12 cellular contexts compared by ENCODE assay signal in the genomic region with DNA sequence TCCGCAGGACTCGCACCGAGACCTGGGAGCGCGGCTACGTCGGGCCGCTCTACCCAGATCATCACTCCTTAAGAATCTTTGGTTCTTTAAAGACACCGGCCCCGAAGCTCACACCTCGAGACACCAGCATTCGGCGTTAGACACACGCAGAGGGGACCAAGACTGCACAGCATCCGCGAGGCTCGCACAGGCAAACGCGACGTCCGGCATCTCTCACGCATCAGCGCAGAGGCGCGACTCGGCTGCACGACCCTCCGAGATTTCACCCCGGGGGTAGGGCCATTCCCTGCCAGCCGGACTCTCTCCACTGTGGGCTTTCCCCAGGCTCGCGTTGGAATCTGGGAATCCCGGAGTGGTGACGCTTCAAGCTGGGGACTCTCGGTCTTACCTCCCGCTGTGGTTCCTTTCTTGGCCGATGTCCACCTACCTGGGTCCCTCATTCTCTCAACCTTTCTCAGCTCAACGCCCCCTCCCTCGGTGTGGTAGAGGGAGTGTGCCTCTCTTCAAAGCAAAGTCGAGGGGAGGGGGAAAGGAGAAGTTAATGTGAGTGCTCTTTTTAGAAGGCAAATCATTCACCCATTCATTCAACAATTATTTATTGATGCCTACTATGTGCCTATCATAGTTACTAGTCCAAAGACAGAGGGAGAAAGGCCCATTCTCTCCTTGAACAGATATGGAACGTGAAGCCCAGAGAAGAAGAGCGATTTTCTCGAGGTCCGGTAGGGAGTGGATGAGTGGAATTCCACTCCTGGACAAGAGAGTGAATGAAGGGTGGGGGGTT. TPM values are rescaled to one million over a fixed set of nuclear protein-coding genes. Genes with fewer than 3 reads are reported as not detected.
DNase-seq lines count a peak whose midpoint lies in the region; ATAC-seq and TF ChIP-seq lines count a peak whose summit lies in the region.
"Had no signal": no experiment of that assay in that cellular context is flagged by ENCODE, and none has a peak within 500 bp of the region (broad histone marks: within the 10 kb centered on the region; RNA-seq: fewer than 3 reads in every experiment).

No MANE protein-coding gene starts in this region.

- no peak for DNase-seq in CD8-positive, alpha-beta T cell
- DNase-seq in GM20000 (ENCODE audit: low spot score) = peak; percentile 43
- DNase-seq in A172 (ENCODE audit: low spot score) = no peak
- DNase-seq in NCI-H345 (lab: John Stamatoyannopoulos, UW) = no peak
- no peak for DNase-seq in effector CD8-positive, alpha-beta T cell (lab: John Stamatoyannopoulos, UW)
- DNase-seq: esophagus squamous epithelium, HFFc6, SJCRH30, uterus had no signal

- CTCF ChIA-PET in CD8-positive, alpha-beta T cell (lab: Charles Lee) = interaction anchor here (1.3 kb wide), 1 partner anchor 11 kb away, joined by 3 read pairs; no protein-coding TSS in a partner anchor

- no peaks in the 10 kb centered on the region for H3K36me3 Mint-ChIP-seq in CD8-positive, alpha-beta T cell
- H3K36me3 Mint-ChIP-seq in brain = no peaks in the 10 kb centered on the region
- no peaks in the 10 kb centered on the region for H3K36me3 Mint-ChIP-seq in nephron (ENCODE audit: low read depth)

- POLR2A ChIA-PET in CD8-positive, alpha-beta T cell (lab: Charles Lee) = no interaction called here

- no peak overlapping the region for H3K27ac Mint-ChIP-seq in CD8-positive, alpha-beta T cell
- H3K27ac Mint-ChIP-seq in brain (no peak overlapping the region), nephron (no peak overlapping the region)
- H3K27ac Mint-ChIP-seq: HFFc6 had no signal

- peaks cover 84% of the 10 kb centered on the region for H3K27me3 Mint-ChIP-seq in CD8-positive, alpha-beta T cell (ENCODE audit: low read depth)
- H3K27me3 Mint-ChIP-seq in brain = peaks cover 100% of the 10 kb centered on the region
- H3K27me3 Mint-ChIP-seq in nephron (ENCODE audit: low read depth) = peaks cover 100% of the 10 kb centered on the region

- no peak overlapping the region for H3K27ac ChIP-seq in CD8-positive, alpha-beta T cell (ENCODE audit: low read depth, low read length)
- H3K27ac ChIP-seq: esophagus squamous epithelium, SJCRH30, uterus had no signal

- H3K9me3 ChIP-seq in CD8-positive, alpha-beta T cell (ENCODE audit: low read length) = no peaks in the 10 kb centered on the region
- H3K9me3 ChIP-seq: esophagus squamous epithelium, SJCRH30, uterus had no signal

- peaks cover 55% of the 10 kb centered on the region for H3K4me1 ChIP-seq in CD8-positive, alpha-beta T cell (ENCODE audit: insufficient read depth, low read length)
- H3K4me1 ChIP-seq: SJCRH30 had no signal

- TF ChIP-seq CTCF in CD8-positive, alpha-beta T cell (IDR thresholded peaks at IDR 0.05) = no peak
- TF ChIP-seq CTCF in GM20000 (IDR thresholded peaks at IDR 0.05; ENCODE audit: extremely low read depth, missing control alignments) (no peak), brain (conservative IDR thresholded peaks at IDR 0.05) (no peak), nephron (IDR thresholded peaks at IDR 0.05; ENCODE audit: unreplicated experiment in 3 of 3) (no peak)

- no peak for ATAC-seq in CD8-positive, alpha-beta T cell

- H3K4me3 Mint-ChIP-seq in CD8-positive, alpha-beta T cell = peak overlapping the region; percentile 64
- H3K4me3 Mint-ChIP-seq in brain = peak overlapping the region; percentile 58 to 76 (median 73)
- H3K4me3 Mint-ChIP-seq in nephron = peak overlapping the region; percentile 34 to 68 (median 43)
- H3K4me3 Mint-ChIP-seq: HFFc6 had no signal

- H3K4me1 Mint-ChIP-seq in CD8-positive, alpha-beta T cell (ENCODE audit: low read depth) = peaks cover 59% of the 10 kb centered on the region
- peaks cover 64% of the 10 kb centered on the region for H3K4me1 Mint-ChIP-seq in brain
- peaks cover 53% of the 10 kb centered on the region for H3K4me1 Mint-ChIP-seq in nephron

- H3K36me3 ChIP-seq in CD8-positive, alpha-beta T cell (ENCODE audit: insufficient read depth, low read length) = no peaks in the 10 kb centered on the region
- H3K36me3 ChIP-seq: esophagus squamous epithelium, SJCRH30, uterus had no signal

- H3K9me3 Mint-ChIP-seq in CD8-positive, alpha-beta T cell = no peaks in the 10 kb centered on the region
- peaks cover 0 to 3% (median 0%) of the 10 kb centered on the region in 5 experiments for H3K9me3 Mint-ChIP-seq in brain
- H3K9me3 Mint-ChIP-seq in nephron = no peaks in the 10 kb centered on the region
- H3K9me3 Mint-ChIP-seq: HFFc6 had no signal

- H3K27me3 ChIP-seq in CD8-positive, alpha-beta T cell (ENCODE audit: insufficient read depth, low read length) = peaks cover 80% of the 10 kb centered on the region

- intact Hi-C loops in CD8-positive, alpha-beta T cell (cut with DNase I, micrococcal nuclease) = loop anchor here in 1 of 2 experiments (10.0 kb wide), 1 partner anchor 165 kb away; no protein-coding TSS in a partner anchor

- H3K4me3 ChIP-seq in CD8-positive, alpha-beta T cell (ENCODE audit: low read depth, low read length) = no peak overlapping the region
- H3K4me3 ChIP-seq: SJCRH30, uterus had no signal

RNA-seq across cellular contexts. Expression of gene HAND1, which starts 1.3 kb away (rescaled TPM):
- not detected for total RNA-seq in CD8-positive, alpha-beta T cell
- not detected for polyA plus RNA-seq in brain (ENCODE audit: insufficient read depth, low read depth, low replicate concordance)
- not detected in 2 replicates for total RNA-seq in A172 (2014; rRNA removed; shearing (Covaris generic))
- total RNA-seq: esophagus squamous epithelium, HFFc6, NCI-H460, SJCRH30 had no signal

RNA-seq across cellular contexts. Expression of gene SAP30L, which starts 33.6 kb away (rescaled TPM):
- 10 to 100 TPM; 24.1 to 25.4 TPM for total RNA-seq in CD8-positive, alpha-beta T cell
- polyA plus RNA-seq in brain (ENCODE audit: insufficient read depth, low read depth, low replicate concordance) = 25.3 TPM
- 22.4 and 41.8 TPM in 2 replicates for total RNA-seq in A172 (2014; rRNA removed; shearing (Covaris generic))
